ENCODE assay signal across 8 cellular contexts in genomic region chr13:32045963-32046785, GRCh38. TPM values are rescaled to one million over a fixed set of nuclear protein-coding genes. Genes with fewer than 3 reads are reported as not detected.
DNase-seq lines count a peak whose midpoint lies in the region; ATAC-seq and TF ChIP-seq lines count a peak whose summit lies in the region.

No MANE protein-coding gene starts in this region.

- peak; percentile 58 for ATAC-seq in CD4-positive, alpha-beta T cell (ENCODE audit: poor library complexity)
- peak; percentile 47 for ATAC-seq in activated CD8-positive, alpha-beta T cell treated with anti-CD3 and anti-CD28 coated beads, Interleukin-2, amount 10 ng/mL, durations not matched to agents 7 days and 5 days
- ATAC-seq in stimulated activated memory B cell treated with anti-CD40 and anti-IgM and Interleukin-4, amounts not matched to agents 10 μg/mL and 1 μg/mL and 100 μg/mL, for 72 hours = no peak
- ATAC-seq in HG02870 (IDR thresholded peaks at IDR 0.05; ENCODE audit: unreplicated experiment) (no peak), GM21723 (IDR thresholded peaks at IDR 0.05; ENCODE audit: unreplicated experiment) (no peak)

- H3K4me3 Mint-ChIP-seq in CD4-positive, alpha-beta T cell = peak overlapping the region; percentile 61
- no peak overlapping the region for H3K4me3 Mint-ChIP-seq in activated CD8-positive, alpha-beta T cell treated with anti-CD3 and anti-CD28 coated beads, Interleukin-2, amount 10 ng/mL, durations not matched to agents 7 days and 5 days
- no peak overlapping the region for H3K4me3 Mint-ChIP-seq in stimulated activated memory B cell treated with anti-CD40 and anti-IgM and Interleukin-4, amounts not matched to agents 10 μg/mL and 1 μg/mL and 100 μg/mL, for 72 hours

- peaks cover 58% of the 10 kb centered on the region for H3K4me1 Mint-ChIP-seq in CD4-positive, alpha-beta T cell (ENCODE audit: low read depth)
- peaks cover 21% of the 10 kb centered on the region for H3K4me1 Mint-ChIP-seq in activated CD8-positive, alpha-beta T cell treated with anti-CD3 and anti-CD28 coated beads, Interleukin-2, amount 10 ng/mL, durations not matched to agents 7 days and 5 days (ENCODE audit: low read depth)
- peaks cover 41% of the 10 kb centered on the region for H3K4me1 Mint-ChIP-seq in stimulated activated memory B cell treated with anti-CD40 and anti-IgM and Interleukin-4, amounts not matched to agents 10 μg/mL and 1 μg/mL and 100 μg/mL, for 72 hours

- no peak for DNase-seq in CD4-positive, alpha-beta T cell
- no peak for DNase-seq in activated CD8-positive, alpha-beta T cell treated with anti-CD3 and anti-CD28 coated beads, Interleukin-2, amount 10 ng/mL, durations not matched to agents 7 days and 5 days
- DNase-seq in hepatocyte (ENCODE audit: low spot score) (peak; percentile 56), thyroid gland (peak; percentile 7 to 13)

- H3K9ac ChIP-seq in Loucy (ENCODE audit: low read depth, low read length, poor library complexity, severe bottlenecking) = peak overlapping the region; percentile 44

- POLR2A ChIA-PET in CD4-positive, alpha-beta T cell (lab: Charles Lee) = interaction anchor here (0.9 to 5.2 kb wide), 4 partner anchors 8 to 14 kb away, joined by 3 to 23 read pairs (median 5); partner anchors contain the start of gene FRY
- POLR2A ChIA-PET in activated CD8-positive, alpha-beta T cell treated with anti-CD3 and anti-CD28 coated beads, Interleukin-2, amount 10 ng/mL, durations not matched to agents 7 days and 5 days (lab: Charles Lee) = no interaction called here

- H3F3A ChIP-seq in Loucy (ENCODE audit: low read depth) = no peaks in the 10 kb centered on the region

- H3K36me3 Mint-ChIP-seq in CD4-positive, alpha-beta T cell (ENCODE audit: low read depth) = peaks cover 4% of the 10 kb centered on the region
- H3K36me3 Mint-ChIP-seq in activated CD8-positive, alpha-beta T cell treated with anti-CD3 and anti-CD28 coated beads, Interleukin-2, amount 10 ng/mL, durations not matched to agents 7 days and 5 days (ENCODE audit: low read depth) = peaks cover 2% of the 10 kb centered on the region
- no peaks in the 10 kb centered on the region for H3K36me3 Mint-ChIP-seq in stimulated activated memory B cell treated with anti-CD40 and anti-IgM and Interleukin-4, amounts not matched to agents 10 μg/mL and 1 μg/mL and 100 μg/mL, for 72 hours

- H4K20me1 ChIP-seq in Loucy (ENCODE audit: insufficient read depth, low read length, poor library complexity, severe bottlenecking) (no peaks in the 10 kb centered on the region), hepatocyte (ENCODE audit: insufficient read depth, poor library complexity, severe bottlenecking) (no peaks in the 10 kb centered on the region)

- CTCF ChIA-PET in CD4-positive, alpha-beta T cell (lab: Charles Lee) = interaction anchor here (0.6 to 1.6 kb wide), 2 partner anchors 9 to 17 kb away, joined by 3 read pairs; no protein-coding TSS in a partner anchor
- CTCF ChIA-PET in activated CD8-positive, alpha-beta T cell treated with anti-CD3 and anti-CD28 coated beads, Interleukin-2, amount 10 ng/mL, durations not matched to agents 7 days and 5 days (lab: Charles Lee) = no interaction called here

- peak overlapping the region; percentile 49 for H3K4me2 ChIP-seq in Loucy (ENCODE audit: low read depth, low read length, poor library complexity, severe bottlenecking)
- peak overlapping the region; percentile 45 for H3K4me2 ChIP-seq in hepatocyte

- H2AFZ ChIP-seq in Loucy (ENCODE audit: low read length) (peak overlapping the region; percentile 58), hepatocyte (no peak overlapping the region)

- H3K79me2 ChIP-seq in Loucy (ENCODE audit: insufficient read depth, low read length) = no peaks in the 10 kb centered on the region
- no peaks in the 10 kb centered on the region for H3K79me2 ChIP-seq in hepatocyte

- H3K27ac ChIP-seq in CD4-positive, alpha-beta T cell (ENCODE audit: low read depth, low read length) = no peak overlapping the region
- H3K27ac ChIP-seq in hepatocyte (peak overlapping the region; percentile 60), thyroid gland (peak overlapping the region; percentile 28 to 60 (median 36))

- H3K27ac Mint-ChIP-seq in CD4-positive, alpha-beta T cell = peak overlapping the region; percentile 63
- H3K27ac Mint-ChIP-seq in activated CD8-positive, alpha-beta T cell treated with anti-CD3 and anti-CD28 coated beads, Interleukin-2, amount 10 ng/mL, durations not matched to agents 7 days and 5 days = peak overlapping the region; percentile 53
- no peak overlapping the region for H3K27ac Mint-ChIP-seq in stimulated activated memory B cell treated with anti-CD40 and anti-IgM and Interleukin-4, amounts not matched to agents 10 μg/mL and 1 μg/mL and 100 μg/mL, for 72 hours

- no peaks in the 10 kb centered on the region for H3K27me3 ChIP-seq in CD4-positive, alpha-beta T cell (ENCODE audit: control insufficient read depth, insufficient read depth, low read length)
- H3K27me3 ChIP-seq in Loucy (ENCODE audit: insufficient read depth, low read length, poor library complexity, severe bottlenecking) (no peaks in the 10 kb centered on the region), hepatocyte (no peaks in the 10 kb centered on the region), thyroid gland (no peaks in the 10 kb centered on the region)

- peaks cover 51% of the 10 kb centered on the region for H3K4me1 ChIP-seq in Loucy (ENCODE audit: insufficient read depth, low read length, poor library complexity, severe bottlenecking)
- peaks cover 8% of the 10 kb centered on the region for H3K4me1 ChIP-seq in hepatocyte (ENCODE audit: insufficient read depth)
- peaks cover 21 to 26% of the 10 kb centered on the region in 2 donors for H3K4me1 ChIP-seq in thyroid gland

- intact Hi-C loops in CD4-positive, alpha-beta T cell (cut with DNase I, micrococcal nuclease) = no loop called here
- intact Hi-C loops in thyroid gland (cut with DNase I) = no loop called here

- no peaks in the 10 kb centered on the region for H3K9me3 ChIP-seq in CD4-positive, alpha-beta T cell (ENCODE audit: control insufficient read depth, low read length)
- H3K9me3 ChIP-seq in Loucy (ENCODE audit: insufficient read depth, low read depth, low read length) (no peaks in the 10 kb centered on the region), hepatocyte (ENCODE audit: low read depth) (no peaks in the 10 kb centered on the region), thyroid gland (no peaks in the 10 kb centered on the region)

- no peaks in the 10 kb centered on the region for H3K27me3 Mint-ChIP-seq in CD4-positive, alpha-beta T cell
- H3K27me3 Mint-ChIP-seq in activated CD8-positive, alpha-beta T cell treated with anti-CD3 and anti-CD28 coated beads, Interleukin-2, amount 10 ng/mL, durations not matched to agents 7 days and 5 days (ENCODE audit: low read depth) = peaks cover 1% of the 10 kb centered on the region
- H3K27me3 Mint-ChIP-seq in stimulated activated memory B cell treated with anti-CD40 and anti-IgM and Interleukin-4, amounts not matched to agents 10 μg/mL and 1 μg/mL and 100 μg/mL, for 72 hours = peaks cover 17% of the 10 kb centered on the region

- H3K9me2 ChIP-seq in Loucy (replicated peaks; ENCODE audit: low read depth, low read length) (no peaks in the 10 kb centered on the region), hepatocyte (replicated peaks; ENCODE audit: insufficient read depth) (no peaks in the 10 kb centered on the region)

- TF ChIP-seq CTCF in CD4-positive, alpha-beta T cell (IDR thresholded peaks at IDR 0.05) = no peak
- TF ChIP-seq CTCF in Loucy (conservative IDR thresholded peaks at IDR 0.05; ENCODE audit: low read length) = no peak
- TF ChIP-seq CTCF in hepatocyte (IDR thresholded peaks at IDR 0.05; ENCODE audit: poor library complexity) = no peak
- TF ChIP-seq CTCF in thyroid gland (IDR thresholded peaks at IDR 0.05) = no peak

- WGBS in hepatocyte (ENCODE audit: low lambda C conversion rate, missing lambda C conversion rate) = 61% methylated on average over 4 of the region's 4 CpGs
- WGBS in thyroid gland, 2 donors = 46 to 48% methylated on average over 4 of the region's 4 CpGs

- H3K36me3 ChIP-seq in Loucy (ENCODE audit: insufficient read depth, low read length) (no peaks in the 10 kb centered on the region), hepatocyte (replicated peaks; ENCODE audit: insufficient read depth, low read depth) (no peaks in the 10 kb centered on the region), thyroid gland (no peaks in the 10 kb centered on the region)

- H3K4me3 ChIP-seq in Loucy (ENCODE audit: low read length, poor library complexity, severe bottlenecking) = peak overlapping the region; percentile 34
- H3K4me3 ChIP-seq in hepatocyte = no peak overlapping the region
- H3K4me3 ChIP-seq in thyroid gland (replicated peaks in 1 of 3) = no peak overlapping the region

- H3K9me3 Mint-ChIP-seq in CD4-positive, alpha-beta T cell = peaks cover 3% of the 10 kb centered on the region
- no peaks in the 10 kb centered on the region for H3K9me3 Mint-ChIP-seq in activated CD8-positive, alpha-beta T cell treated with anti-CD3 and anti-CD28 coated beads, Interleukin-2, amount 10 ng/mL, durations not matched to agents 7 days and 5 days (ENCODE audit: insufficient read depth)
- H3K9me3 Mint-ChIP-seq in stimulated activated memory B cell treated with anti-CD40 and anti-IgM and Interleukin-4, amounts not matched to agents 10 μg/mL and 1 μg/mL and 100 μg/mL, for 72 hours = no peaks in the 10 kb centered on the region

- TF ChIP-seq POLR2A in thyroid gland (IDR thresholded peaks at IDR 0.05) = no peak

RNA-seq across cellular contexts. Expression of gene FRY, which starts 14.6 kb away (rescaled TPM):
- total RNA-seq in CD4-positive, alpha-beta T cell = 10 to 100 TPM; 13.7 to 18.4 TPM
- 1 to 10 TPM in 1 of 2 experiments, under 1 TPM in 1; 0.47 to 1.4 TPM for total RNA-seq in activated CD8-positive, alpha-beta T cell treated with anti-CD3 and anti-CD28 coated beads, Interleukin-2, amount 10 ng/mL, durations not matched to agents 7 days and 5 days
- total RNA-seq in hepatocyte (3.7 and 6.4 TPM in 2 replicates), thyroid gland (10 to 100 TPM; 27.4 to 50.4 (median 39.4) TPM)
- 1.5 and 2.4 TPM in 2 replicates for polyA plus RNA-seq in hepatocyte

Comparison
In these comparisons a context has a peak if more than half of its experiments do, and no peak if none do; other contexts are left out.
1. ATAC-seq: peak in CD4-positive, alpha-beta T cell (single experiment) and activated CD8-positive, alpha-beta T cell treated with anti-CD3 and anti-CD28 coated beads, Interleukin-2, amount 10 ng/mL, durations not matched to agents 7 days and 5 days (single experiment); none in stimulated activated memory B cell treated with anti-CD40 and anti-IgM and Interleukin-4, amounts not matched to agents 10 μg/mL and 1 μg/mL and 100 μg/mL, for 72 hours (single experiment), HG02870 (single experiment) and GM21723 (single experiment).
2. DNase-seq: peak in hepatocyte (single experiment) and thyroid gland (2 of 2); none in CD4-positive, alpha-beta T cell (0 of 10) and activated CD8-positive, alpha-beta T cell treated with anti-CD3 and anti-CD28 coated beads, Interleukin-2, amount 10 ng/mL, durations not matched to agents 7 days and 5 days (single experiment).